18 cellular contexts compared by ENCODE assay signal in the genomic region with DNA sequence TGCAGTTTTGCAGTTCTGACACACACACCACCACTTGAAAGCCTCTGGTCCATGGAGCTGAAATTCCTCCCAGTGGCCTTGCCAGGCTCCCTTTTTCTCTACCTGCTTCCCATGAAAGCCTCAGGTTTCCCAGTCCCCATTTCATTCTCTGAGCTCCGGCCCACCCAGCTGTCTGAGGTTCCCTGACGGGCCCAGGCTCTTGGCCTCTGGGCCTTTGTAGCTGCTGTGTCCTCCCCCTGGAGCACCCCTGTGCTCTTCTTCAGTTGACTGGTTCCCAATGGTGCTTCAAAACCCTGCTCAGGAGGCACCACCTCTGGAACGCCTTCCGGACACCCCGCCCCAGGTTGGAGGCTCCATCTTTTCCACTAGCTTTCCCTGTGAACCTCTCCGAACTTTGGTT.
"Had no signal": no experiment of that assay in that cellular context is flagged by ENCODE, and none has a peak within 500 bp of the region (broad histone marks: within the 10 kb centered on the region; RNA-seq: fewer than 3 reads in every experiment).

No MANE protein-coding gene starts in this region.

- H3K27ac ChIP-seq: cardiac muscle cell, esophagus squamous epithelium, parathyroid adenoma, stomach, testis, WERI-Rb-1 had no signal

- H3K4me2 ChIP-seq: smooth muscle cell had no signal

- H2AFZ ChIP-seq: parathyroid adenoma had no signal

- H3K9ac ChIP-seq: parathyroid adenoma had no signal

- H3K9me3 ChIP-seq: esophagus squamous epithelium, stomach, testis had no signal

- H3K4me1 ChIP-seq: parathyroid adenoma, testis had no signal

- H3K36me3 ChIP-seq: cardiac muscle cell, esophagus squamous epithelium, stomach, WERI-Rb-1 had no signal

- DNase-seq: activated CD4-positive, alpha-beta T cell treated with anti-CD3 and anti-CD28 coated beads for 1 hour; activated naive CD4-positive, alpha-beta T cell; activated naive CD8-positive, alpha-beta T cell treated with anti-CD3 and anti-CD28 coated beads for 36 hours; amniotic stem cell; effector memory CD8-positive, alpha-beta T cell; esophagus squamous epithelium; left cardiac atrium; stimulated activated CD4-positive, alpha-beta T cell treated with anti-CD3 and anti-CD28 coated beads, Interleukin-4, amount 100 ng/mL, for 24 hours; stomach; SW 1271; T-helper 2 cell; testis; WERI-Rb-1 had no signal

- H3K79me2 ChIP-seq: parathyroid adenoma had no signal

- ATAC-seq: effector memory CD8-positive, alpha-beta T cell; left cardiac atrium; sciatic nerve; stimulated activated effector memory CD8-positive, alpha-beta T cell treated with anti-CD3 and anti-CD28 coated beads, Interleukin-12 subunit alpha, Interleukin-12 subunit beta, amount 100 ng/mL, for 72 hours had no signal

- H3K27me3 ChIP-seq: testis had no signal

- H3K4me3 ChIP-seq: cardiac muscle cell, esophagus squamous epithelium, smooth muscle cell, stomach, testis had no signal
